ENCODE assay signal across 8 cellular contexts in genomic region chr16:24539295-24539849, GRCh38. TPM values are rescaled to one million over a fixed set of nuclear protein-coding genes. Genes with fewer than 3 reads are reported as not detected.
A peak's percentile ranks its signal among the peaks of the same experiment; 100 is the strongest.
DNase-seq lines count a peak whose midpoint lies in the region; ATAC-seq and TF ChIP-seq lines count a peak whose summit lies in the region.

TSS of gene RBBP6 (plus strand) at chr16:24539566. CDS start at chr16:24540627, 1,061 bp downstream.

- H3K27ac ChIP-seq in PC-3 (ENCODE audit: low read length) = peak within 1 kb of the TSS; percentile 88

- peaks cover 46% of the 10 kb centered on the region for H4K20me1 ChIP-seq in PC-3 (ENCODE audit: low read length)

- H3F3A ChIP-seq in PC-3 (ENCODE audit: low read length, unreplicated experiment) = no peaks in the 10 kb centered on the region

- H3K9me2 ChIP-seq in PC-3 (replicated peaks; ENCODE audit: low read length) = no peaks in the 10 kb centered on the region

- CTCF ChIA-PET in PC-3 (lab: Charles Lee) = interaction anchor here (1.1 kb wide), 1 partner anchor 22 kb away, joined by 5 read pairs; no protein-coding TSS in a partner anchor

- H3K36me3 ChIP-seq in PC-3 (ENCODE audit: low read depth, low read length) (peaks cover 17% of the 10 kb centered on the region), mucosa of stomach (ENCODE audit: control insufficient read depth, insufficient read depth, low read length) (no peaks in the 10 kb centered on the region)

- H3K79me2 ChIP-seq in PC-3 (ENCODE audit: low read length) = peaks cover 50% of the 10 kb centered on the region

- peak; percentile 97 for DNase-seq in DMS53 (lab: John Stamatoyannopoulos, UW)
- DNase-seq in Jurkat, Clone E6-1 (ENCODE audit: low read depth, low spot score) = peak; percentile 95
- DNase-seq in PC-3 = peak; percentile 94
- peak; percentile 94 for DNase-seq in activated T-cell treated with anti-CD3 and anti-CD28 coated beads, Interleukin-2, amount 50 U/mL, for 1 hour
- peak; percentile 99 to 100 for DNase-seq in erythroblast (lab: John Stamatoyannopoulos, UW)
- DNase-seq in stimulated activated CD8-positive, alpha-beta memory T cell treated with anti-CD3 and anti-CD28 coated beads, Interleukin-7, amount 100 ng/mL, for 1 hour (ENCODE audit: low read depth in 2 of 2) = peak; percentile 81 to 87

- H2AFZ ChIP-seq in PC-3 (ENCODE audit: low read length) = peak within 1 kb of the TSS; percentile 91

- TF ChIP-seq POLR2A in erythroblast (IDR thresholded peaks at IDR 0.05; ENCODE audit: low read length) = peak; percentile 95

- H3K4me2 ChIP-seq in PC-3 (ENCODE audit: low read length) = peak within 1 kb of the TSS; percentile 82

- POLR2A ChIA-PET in PC-3 (lab: Charles Lee; ENCODE audit: unreplicated experiment) = interaction anchor here (0.6 kb wide), 1 partner anchor 13 kb away, joined by 3 read pairs; no protein-coding TSS in a partner anchor

- BruUV-seq in PC-3 (replicated peaks; lab: Mats Ljungman, UMichigan) = no TSS peak

- intact Hi-C loops in PC-3 (cut with micrococcal nuclease) = loop anchor here (1.0 to 10.0 kb wide), 2 partner anchors 13 to 505 kb away; no protein-coding TSS in a partner anchor

- peaks cover 37% of the 10 kb centered on the region for H3K4me1 ChIP-seq in PC-3 (ENCODE audit: insufficient read depth, low read length)
- H3K4me1 ChIP-seq in mucosa of stomach (ENCODE audit: control insufficient read depth, insufficient read depth, low read length) = peaks cover 19% of the 10 kb centered on the region

- peak within 1 kb of the TSS; percentile 89 for H3K4me3 ChIP-seq in Jurkat, Clone E6-1 (ENCODE audit: low read length)
- H3K4me3 ChIP-seq in PC-3 (ENCODE audit: low read length) = peak within 1 kb of the TSS; percentile 94
- H3K4me3 ChIP-seq in mucosa of stomach (ENCODE audit: low read length) = peak within 1 kb of the TSS; percentile 64

- ATAC-seq in GM21576 (IDR thresholded peaks at IDR 0.05; ENCODE audit: unreplicated experiment) (peak; percentile 85), PC-3 (peak; percentile 71)

- H3K9me3 ChIP-seq in PC-3 (ENCODE audit: low read length) (no peaks in the 10 kb centered on the region), mucosa of stomach (ENCODE audit: control insufficient read depth, low read length) (no peaks in the 10 kb centered on the region)

- no peaks in the 10 kb centered on the region for H3K27me3 ChIP-seq in PC-3 (ENCODE audit: low read length)
- H3K27me3 ChIP-seq in mucosa of stomach (ENCODE audit: control insufficient read depth, insufficient read depth, low read length) = no peaks in the 10 kb centered on the region

- peak within 1 kb of the TSS; percentile 100 for H3K9ac ChIP-seq in PC-3 (ENCODE audit: low read length)
- peak within 1 kb of the TSS; percentile 100 for H3K9ac ChIP-seq in mucosa of stomach (ENCODE audit: low read length)

- TF ChIP-seq CTCF in PC-3 (conservative IDR thresholded peaks at IDR 0.05; ENCODE audit: low read depth, low read length) = peak; percentile 46

RNA-seq across cellular contexts. Expression of gene RBBP6, which starts in this region (rescaled TPM):
- 39.2 TPM for polyA plus RNA-seq in Jurkat, Clone E6-1 (2012; ENCODE audit: insufficient read depth, insufficient read length)
- total RNA-seq in PC-3 (2014; rRNA removed) = 38.4 and 59.0 TPM in 2 replicates

Comparison
In these comparisons a context has a peak if more than half of its experiments do, and no peak if none do; other contexts are left out.
1. Peak in every context shown above with its lines: DNase-seq, ATAC-seq, H3K4me3 ChIP-seq and H3K27ac ChIP-seq.